27 cellular contexts compared by ENCODE assay signal in the genomic region with DNA sequence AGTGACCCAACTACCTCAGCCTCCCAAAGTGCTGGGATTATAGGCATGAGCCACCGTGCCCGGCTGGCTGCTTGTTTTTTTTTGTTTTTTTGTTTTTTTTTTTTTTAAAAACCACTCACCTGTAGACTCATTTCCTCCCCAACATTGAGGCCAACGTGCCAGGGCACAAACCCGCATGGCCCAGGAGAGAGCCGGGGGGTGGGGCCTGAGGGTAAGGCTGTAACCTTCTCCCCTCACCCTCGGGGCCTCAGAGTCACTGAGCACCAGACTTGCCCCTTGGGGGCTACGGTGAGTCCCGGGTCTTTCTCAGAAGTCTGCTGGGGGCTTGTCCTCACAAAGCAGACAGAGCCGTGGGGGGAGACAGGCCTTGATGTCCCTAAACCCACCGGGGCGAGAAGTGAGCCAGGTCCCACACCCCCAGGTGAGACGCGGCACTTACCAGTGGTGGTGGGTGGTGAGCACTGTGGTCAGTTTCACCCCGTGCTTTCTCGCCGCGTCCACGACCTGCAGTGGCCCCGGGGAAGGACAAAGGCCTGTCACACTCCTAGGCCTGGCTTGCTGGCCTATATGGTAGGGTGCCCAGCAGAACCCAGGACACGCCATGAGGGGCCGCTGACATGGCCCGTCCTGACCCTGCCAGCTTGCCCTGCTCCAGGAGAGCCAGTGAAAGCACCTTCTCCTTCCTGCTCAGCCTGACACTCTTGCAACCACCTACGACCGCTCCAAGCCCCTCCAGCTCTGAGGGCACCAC. TPM values are rescaled to one million over a fixed set of nuclear protein-coding genes. Genes with fewer than 3 reads are reported as not detected.
"Had no signal": no experiment of that assay in that cellular context is flagged by ENCODE, and none has a peak within 500 bp of the region (broad histone marks: within the 10 kb centered on the region; RNA-seq: fewer than 3 reads in every experiment).

No MANE protein-coding gene starts in this region.

- H3K9me3 ChIP-seq: esophagus muscularis mucosa, gastrocnemius medialis, heart right ventricle, left ventricle myocardium inferior, neutrophil, right atrium auricular region, sigmoid colon, stomach, thoracic aorta, transverse colon had no signal

- DNase-seq: dorsolateral prefrontal cortex; effector CD8-positive, alpha-beta T cell; gastrocnemius medialis; heart right ventricle; islet precursor cell; left cardiac atrium; left ventricle myocardium inferior; naive thymus-derived CD4-positive, alpha-beta T cell; nephron progenitor cell; sigmoid colon; stimulated activated CD4-positive, alpha-beta T cell treated with anti-CD3 and anti-CD28 coated beads, Interleukin-12 subunit alpha, Interleukin-12 subunit beta, amount 100 ng/mL, for 4 hours; stimulated activated naive CD4-positive, alpha-beta T cell; stomach; substantia nigra; transverse colon had no signal

- H3K27me3 ChIP-seq: dorsolateral prefrontal cortex, esophagus muscularis mucosa, gastrocnemius medialis, heart right ventricle, neutrophil, right atrium auricular region, sigmoid colon, stomach, transverse colon had no signal

- H3K27ac ChIP-seq: coronary artery, dorsolateral prefrontal cortex, esophagus muscularis mucosa, gastrocnemius medialis, heart right ventricle, left ventricle myocardium inferior, neutrophil, right atrium auricular region, sigmoid colon, skin epidermis, stomach, thoracic aorta, transverse colon had no signal

- H3K4me3 ChIP-seq: coronary artery, dorsolateral prefrontal cortex, esophagus muscularis mucosa, gastrocnemius medialis, heart right ventricle, left ventricle myocardium inferior, right atrium auricular region, sigmoid colon, skin epidermis, stomach, thoracic aorta, transverse colon had no signal

- ATAC-seq: gastrocnemius medialis; heart right ventricle; left cardiac atrium; naive thymus-derived CD4-positive, alpha-beta T cell had no signal

RNA-seq across cellular contexts. Expression of a gene that starts 28.5 kb away (rescaled TPM):
- total RNA-seq: fibroblast of villous mesenchyme, left cardiac atrium, left ventricle myocardium inferior, lung microvascular endothelial cell, mesenteric fat pad, osteoblast, pulmonary artery endothelial cell, right atrium auricular region, ureter had no signal
